Comparison of ENCODE assay signal across 1 cellular context in genomic region chr3:56989434-56990294, GRCh38.
TF ChIP-seq lines count a peak whose summit lies in the region.

No MANE protein-coding gene starts in this region.

TF ChIP-seq in A549, 52 proteins besides CTCF, POLR2A, EP300 and RAD21 (continued from another document):
- TF ChIP-seq HMGXB4 (CRISPR knock-in tag; IDR thresholded peaks at IDR 0.05; ENCODE audit: borderline replicate concordance) (no peak), ESRRA (IDR thresholded peaks at IDR 0.05; ENCODE audit: borderline replicate concordance, low read length) (no peak), HES2 (IDR thresholded peaks at IDR 0.05) (no peak), PBX3 (IDR thresholded peaks at IDR 0.05) (no peak), POLR2AphosphoS2 (conservative IDR thresholded peaks at IDR 0.05; ENCODE audit: low read length) (no peak), MAZ (IDR thresholded peaks at IDR 0.05; ENCODE audit: borderline replicate concordance, low read depth, low read length) (no peak), ELK1 (IDR thresholded peaks at IDR 0.05; ENCODE audit: low read depth, low read length) (no peak), JUN (IDR thresholded peaks at IDR 0.05) (no peak), RCOR1 (IDR thresholded peaks at IDR 0.05; ENCODE audit: low read depth, low read length) (no peak), MYC (IDR thresholded peaks at IDR 0.05; ENCODE audit: borderline replicate concordance, low read length) (no peak)
